Comparison of ENCODE assay signal across 8 cellular contexts in genomic region chr15:80695911-80696651, GRCh38. TPM values are rescaled to one million over a fixed set of nuclear protein-coding genes. Genes with fewer than 3 reads are reported as not detected.
DNase-seq lines count a peak whose midpoint lies in the region; ATAC-seq and TF ChIP-seq lines count a peak whose summit lies in the region.

No MANE protein-coding gene starts in this region.

- intact Hi-C loops in activated CD4-positive, alpha-beta T cell treated with anti-CD3 and anti-CD28 coated beads, Interleukin-2, amount 10 ng/mL, durations not matched to agents 24 days and 14 days (cut with micrococcal nuclease): no loop called here

- WGBS in endodermal cell (ENCODE audit: insufficient coverage in 1 of 2, insufficient read length in 1 of 2), 2 experiments: 3 to 4% methylated on average over 24 to 43 of the region's 43 CpGs
- 2 to 4% methylated on average over 24 to 27 of the region's 43 CpGs for WGBS in upper lobe of left lung, 2 donors

- peak in 2 of 4 donors; percentile 28 to 34 for TF ChIP-seq POLR2A in upper lobe of left lung (IDR thresholded peaks at IDR 0.05)

- H3K9me3 ChIP-seq in ES-I3 (ENCODE audit: control insufficient read depth, insufficient read depth, low read length): no peaks in the 10 kb centered on the region
- H3K9me3 ChIP-seq in endodermal cell (ENCODE audit: control insufficient read depth, low read length): peaks cover 7% of the 10 kb centered on the region
- H3K9me3 ChIP-seq in mucosa of stomach (ENCODE audit: control insufficient read depth, low read length): no peaks in the 10 kb centered on the region
- no peaks in the 10 kb centered on the region for H3K9me3 ChIP-seq in upper lobe of left lung

- H3K36me3 Mint-ChIP-seq in activated CD4-positive, alpha-beta T cell treated with anti-CD3 and anti-CD28 coated beads, Interleukin-2, amount 10 ng/mL, durations not matched to agents 24 days and 14 days (ENCODE audit: low read depth): peaks cover 2% of the 10 kb centered on the region
- peaks cover 5% of the 10 kb centered on the region for H3K36me3 Mint-ChIP-seq in endodermal cell (ENCODE audit: low read depth)

- H3K4me1 Mint-ChIP-seq in activated CD4-positive, alpha-beta T cell treated with anti-CD3 and anti-CD28 coated beads, Interleukin-2, amount 10 ng/mL, durations not matched to agents 24 days and 14 days: peaks cover 17% of the 10 kb centered on the region
- H3K4me1 Mint-ChIP-seq in endodermal cell: peaks cover 23% of the 10 kb centered on the region

- H3K27ac ChIP-seq in endodermal cell (ENCODE audit: low read depth, low read length) (no peak overlapping the region), upper lobe of left lung (peak overlapping the region; percentile 83 to 92 (median 90))

- TF ChIP-seq CTCF in endodermal cell (conservative IDR thresholded peaks at IDR 0.05): peak; percentile 60
- TF ChIP-seq CTCF in upper lobe of left lung (IDR thresholded peaks at IDR 0.05): peak in 5 of 6 experiments; percentile 19 to 69 (median 41)

- ATAC-seq in upper lobe of left lung (ENCODE audit: low FRiP score in 2 of 2) (peak; percentile 43 to 70), HG03520 (IDR thresholded peaks at IDR 0.05; ENCODE audit: unreplicated experiment) (no peak), HG03097 (IDR thresholded peaks at IDR 0.05; ENCODE audit: low FRiP score, unreplicated experiment) (no peak)

- H3K27ac Mint-ChIP-seq in activated CD4-positive, alpha-beta T cell treated with anti-CD3 and anti-CD28 coated beads, Interleukin-2, amount 10 ng/mL, durations not matched to agents 24 days and 14 days: peak overlapping the region; percentile 81
- peak overlapping the region; percentile 84 for H3K27ac Mint-ChIP-seq in endodermal cell

- no peaks in the 10 kb centered on the region for H3K36me3 ChIP-seq in ES-I3 (ENCODE audit: insufficient read depth, low read length)
- peaks cover 13% of the 10 kb centered on the region for H3K36me3 ChIP-seq in endodermal cell (ENCODE audit: control insufficient read depth, insufficient read depth, low read length)
- no peaks in the 10 kb centered on the region for H3K36me3 ChIP-seq in mucosa of stomach (ENCODE audit: control insufficient read depth, insufficient read depth, low read length)
- H3K36me3 ChIP-seq in upper lobe of left lung: no peaks in the 10 kb centered on the region

- H3K27me3 ChIP-seq in endodermal cell (ENCODE audit: control insufficient read depth, insufficient read depth, low read length, poor library complexity, severe bottlenecking) (peaks cover 11% of the 10 kb centered on the region), mucosa of stomach (ENCODE audit: control insufficient read depth, insufficient read depth, low read length) (no peaks in the 10 kb centered on the region), upper lobe of left lung (no peaks in the 10 kb centered on the region)

- H3K9me3 Mint-ChIP-seq in activated CD4-positive, alpha-beta T cell treated with anti-CD3 and anti-CD28 coated beads, Interleukin-2, amount 10 ng/mL, durations not matched to agents 24 days and 14 days: peaks cover 6% of the 10 kb centered on the region
- no peaks in the 10 kb centered on the region for H3K9me3 Mint-ChIP-seq in endodermal cell

- peak overlapping the region; percentile 75 for H3K9ac ChIP-seq in ES-I3 (ENCODE audit: low read depth, low read length)
- H3K9ac ChIP-seq in endodermal cell (ENCODE audit: extremely low read depth, low read length, poor library complexity, severe bottlenecking): peak overlapping the region; percentile 42
- H3K9ac ChIP-seq in mucosa of stomach (ENCODE audit: low read length): peak overlapping the region; percentile 76

- peak overlapping the region; percentile 87 for H3K4me3 Mint-ChIP-seq in activated CD4-positive, alpha-beta T cell treated with anti-CD3 and anti-CD28 coated beads, Interleukin-2, amount 10 ng/mL, durations not matched to agents 24 days and 14 days
- H3K4me3 Mint-ChIP-seq in endodermal cell: peak overlapping the region; percentile 80

- DNase-seq in HS-27A (ENCODE audit: low read depth) (peak; percentile 52), endodermal cell (peak; percentile 64), upper lobe of left lung (peak in 1 of 2 donors; percentile 62)
- DNase-seq in activated CD4-positive, alpha-beta T cell treated with anti-CD3 and anti-CD28 coated beads, Interleukin-2, amount 10 ng/mL, durations not matched to agents 24 days and 14 days: peak; percentile 62

- H3K4me1 ChIP-seq in ES-I3 (ENCODE audit: insufficient read depth, low read length) (peaks cover 5% of the 10 kb centered on the region), endodermal cell (ENCODE audit: control insufficient read depth, insufficient read depth, low read length) (no peaks in the 10 kb centered on the region), mucosa of stomach (ENCODE audit: control insufficient read depth, insufficient read depth, low read length) (peaks cover 28% of the 10 kb centered on the region), upper lobe of left lung (peaks cover 0 to 47% (median 19%) of the 10 kb centered on the region in 4 donors)

- TF ChIP-seq EP300 in upper lobe of left lung (IDR thresholded peaks at IDR 0.05): no peak

- peaks cover 42% of the 10 kb centered on the region for H3K27me3 Mint-ChIP-seq in activated CD4-positive, alpha-beta T cell treated with anti-CD3 and anti-CD28 coated beads, Interleukin-2, amount 10 ng/mL, durations not matched to agents 24 days and 14 days
- peaks cover 25% of the 10 kb centered on the region for H3K27me3 Mint-ChIP-seq in endodermal cell (ENCODE audit: insufficient read depth)

- H3K4me3 ChIP-seq in endodermal cell (ENCODE audit: low read length): peak overlapping the region; percentile 93
- peak overlapping the region; percentile 44 for H3K4me3 ChIP-seq in mucosa of stomach (ENCODE audit: low read length)
- H3K4me3 ChIP-seq in upper lobe of left lung: peak overlapping the region; percentile 71 to 93 (median 85)

RNA-seq across cellular contexts. Expression of gene ABHD17C, which starts 1.0 kb away (rescaled TPM):
- 4.1 and 5.3 TPM in 2 replicates for total RNA-seq in activated CD4-positive, alpha-beta T cell treated with anti-CD3 and anti-CD28 coated beads, Interleukin-2, amount 10 ng/mL, durations not matched to agents 24 days and 14 days
- 10 to 100 TPM; 20.9 to 21.5 TPM for total RNA-seq in endodermal cell
- 28.1 TPM for polyA plus RNA-seq in endodermal cell (2013, experiment 1 of 2)
- polyA plus RNA-seq in endodermal cell (2013, experiment 2 of 2): 23.6 TPM
- total RNA-seq in upper lobe of left lung: 10 to 100 TPM; 15.7 to 34.2 (median 25.5) TPM

Comparison
In these comparisons a context has a peak if more than half of its experiments do, and no peak if none do; other contexts are left out.
1. ATAC-seq: peak in upper lobe of left lung (2 of 2); none in HG03520 (single experiment) and HG03097 (single experiment).
2. Peak in every context shown above with its lines, with median percentiles within 50 percentile points of each other: H3K9ac ChIP-seq and H3K4me3 ChIP-seq.